ENCODE assay signal across 13 cellular contexts in the genomic region with DNA sequence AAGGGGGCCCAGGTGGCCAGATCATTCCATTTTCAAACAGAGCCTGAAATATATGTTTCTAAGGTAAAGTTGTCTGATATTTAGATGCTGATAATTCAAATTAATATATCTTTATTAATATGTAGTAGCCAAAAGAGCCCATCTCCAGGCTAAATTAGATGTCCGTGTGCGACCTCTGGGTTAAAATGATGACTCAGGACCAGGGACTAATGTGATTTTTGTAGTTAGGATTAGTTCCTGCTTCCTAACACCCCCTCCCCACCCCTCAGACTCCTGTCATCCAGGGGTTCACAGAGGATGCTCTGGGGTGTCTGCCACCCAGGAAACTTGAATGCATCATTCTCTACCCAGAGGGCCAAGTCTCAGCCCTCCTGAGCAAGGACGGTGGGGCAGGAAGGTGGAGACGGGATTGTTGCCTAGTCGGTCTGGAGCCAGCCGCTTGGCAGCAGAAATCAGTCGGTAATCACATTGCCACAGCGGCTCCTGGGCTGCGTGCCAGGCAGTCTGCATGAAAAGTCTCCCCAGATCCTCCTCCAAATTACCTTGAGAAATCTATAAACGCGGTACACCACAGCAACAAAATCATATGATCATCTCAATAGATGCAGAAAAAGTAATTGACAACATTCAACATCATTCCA. TPM values are rescaled to one million over a fixed set of nuclear protein-coding genes. Genes with fewer than 3 reads are reported as not detected.
DNase-seq lines count a peak whose midpoint lies in the region; ATAC-seq and TF ChIP-seq lines count a peak whose summit lies in the region.
"Had no signal": no experiment of that assay in that cellular context is flagged by ENCODE, and none has a peak within 500 bp of the region (broad histone marks: within the 10 kb centered on the region; RNA-seq: fewer than 3 reads in every experiment).

No MANE protein-coding gene starts in this region.

- DNase-seq in ACHN: peak; percentile 17
- DNase-seq in NCI-H1105 treated with DMSO at 0.1 percent for 48 hours (lab: John Stamatoyannopoulos, UW): peak; percentile 68
- DNase-seq in adrenal gland: peak; percentile 85 to 95 (median 91)
- peak; percentile 24 for DNase-seq in inferior parietal cortex (ENCODE audit: extremely low spot score)
- DNase-seq in WTC11 (ENCODE audit: low spot score): no peak
- no peak for DNase-seq in effector CD8-positive, alpha-beta T cell (lab: John Stamatoyannopoulos, UW)
- DNase-seq in activated naive CD4-positive, alpha-beta T cell treated with anti-CD3 and anti-CD28 coated beads, Interleukin-2, amount 50 U/mL, for 72 hours (ENCODE audit: low spot score in 2 of 2): no peak
- DNase-seq in stimulated activated CD4-positive, alpha-beta T cell treated with anti-CD3 and anti-CD28 coated beads, Interleukin-12 subunit alpha, Interleukin-12 subunit beta, amount 100 ng/mL, for 4 hours: no peak
- DNase-seq: activated T-cell treated with anti-CD3 and anti-CD28 coated beads, Interleukin-2, amount 50 U/mL, for 4 hours; HFFc6; IMR-90 had no signal

- in situ Hi-C loops in ACHN (cut with HindIII; ENCODE audit: low pct_ligation_motif_present, low pct_unique_long_range_greater_than_20kb, low sequenced_read_pairs): no loop called here

- H3K4me1 Mint-ChIP-seq in WTC11: no peaks in the 10 kb centered on the region

- POLR2A ChIA-PET in WTC11 (lab: Charles Lee): no interaction called here

- H3K4me3 Mint-ChIP-seq in WTC11: no peak overlapping the region
- H3K4me3 Mint-ChIP-seq: activated T-cell treated with anti-CD3 and anti-CD28 coated beads, Interleukin-2, amount 50 U/mL, for 4 hours; HFFc6 had no signal

- no peaks in the 10 kb centered on the region for H3K9me3 Mint-ChIP-seq in WTC11
- H3K9me3 Mint-ChIP-seq in activated naive CD4-positive, alpha-beta T cell treated with anti-CD3 and anti-CD28 coated beads, Interleukin-2, amount 50 U/mL, for 72 hours: no peaks in the 10 kb centered on the region
- H3K9me3 Mint-ChIP-seq: activated T-cell treated with anti-CD3 and anti-CD28 coated beads, Interleukin-2, amount 50 U/mL, for 4 hours; HFFc6 had no signal

- 19 to 45% (median 28%) methylated on average over 9 to 11 of the region's 11 CpGs for WGBS in adrenal gland, 4 donors

- TF ChIP-seq POLR2A in adrenal gland (IDR thresholded peaks at IDR 0.05): no peak

- H3K36me3 Mint-ChIP-seq in WTC11: no peaks in the 10 kb centered on the region
- H3K36me3 Mint-ChIP-seq in activated naive CD4-positive, alpha-beta T cell treated with anti-CD3 and anti-CD28 coated beads, Interleukin-2, amount 50 U/mL, for 72 hours: no peaks in the 10 kb centered on the region

- peak in 1 of 6 experiments; percentile 4 for TF ChIP-seq CTCF in adrenal gland (IDR thresholded peaks at IDR 0.05)
- TF ChIP-seq CTCF in WTC11 (IDR thresholded peaks at IDR 0.05): no peak

- no peak overlapping the region for H3K4me3 ChIP-seq in adrenal gland
- H3K4me3 ChIP-seq: BLaER1 had no signal

- H3K27me3 ChIP-seq in adrenal gland: no peaks in the 10 kb centered on the region
- H3K27me3 ChIP-seq: BLaER1 had no signal

- CTCF ChIA-PET in WTC11 (lab: Charles Lee): no interaction called here

- intact Hi-C loops in adrenal gland (cut with DNase I): loop anchor here in 1 of 2 donors (5.0 kb wide), 1 partner anchor 51 kb away; no protein-coding TSS in a partner anchor

- no peaks in the 10 kb centered on the region for H3K9me3 ChIP-seq in adrenal gland (replicated peaks in 1 of 3)
- H3K9me3 ChIP-seq: BLaER1 had no signal

- H3K27ac ChIP-seq in adrenal gland: peak overlapping the region in 2 of 5 donors; percentile 5 to 30
- H3K27ac ChIP-seq: BLaER1 had no signal

- H3K27ac Mint-ChIP-seq in WTC11: no peak overlapping the region
- H3K27ac Mint-ChIP-seq in activated naive CD4-positive, alpha-beta T cell treated with anti-CD3 and anti-CD28 coated beads, Interleukin-2, amount 50 U/mL, for 72 hours: no peak overlapping the region
- H3K27ac Mint-ChIP-seq: HFFc6 had no signal

- ATAC-seq in WTC11: no peak
- no peak for ATAC-seq in activated naive CD4-positive, alpha-beta T cell treated with anti-CD3 and anti-CD28 coated beads, Interleukin-2, amount 50 U/mL, for 72 hours
- ATAC-seq: activated T-cell treated with anti-CD3 and anti-CD28 coated beads, Interleukin-2, amount 50 U/mL, for 4 hours had no signal

- H3K27me3 Mint-ChIP-seq in WTC11 (ENCODE audit: low read depth): no peaks in the 10 kb centered on the region

- H3K4me1 ChIP-seq in adrenal gland (replicated peaks in 1 of 2): peaks cover 3 to 10% of the 10 kb centered on the region in 2 donors
- H3K4me1 ChIP-seq: BLaER1 had no signal

- H3K36me3 ChIP-seq in adrenal gland (replicated peaks in 1 of 2): no peaks in the 10 kb centered on the region
- H3K36me3 ChIP-seq: BLaER1 had no signal

TF ChIP-seq in WTC11, 78 proteins besides CTCF, POLR2A, EP300 and RAD21 (continues in another document):
- TF ChIP-seq NFYB (CRISPR knock-in tag; conservative IDR thresholded peaks at IDR 0.05; ENCODE audit: low read depth): no peak
- TF ChIP-seq, protein P1, sequence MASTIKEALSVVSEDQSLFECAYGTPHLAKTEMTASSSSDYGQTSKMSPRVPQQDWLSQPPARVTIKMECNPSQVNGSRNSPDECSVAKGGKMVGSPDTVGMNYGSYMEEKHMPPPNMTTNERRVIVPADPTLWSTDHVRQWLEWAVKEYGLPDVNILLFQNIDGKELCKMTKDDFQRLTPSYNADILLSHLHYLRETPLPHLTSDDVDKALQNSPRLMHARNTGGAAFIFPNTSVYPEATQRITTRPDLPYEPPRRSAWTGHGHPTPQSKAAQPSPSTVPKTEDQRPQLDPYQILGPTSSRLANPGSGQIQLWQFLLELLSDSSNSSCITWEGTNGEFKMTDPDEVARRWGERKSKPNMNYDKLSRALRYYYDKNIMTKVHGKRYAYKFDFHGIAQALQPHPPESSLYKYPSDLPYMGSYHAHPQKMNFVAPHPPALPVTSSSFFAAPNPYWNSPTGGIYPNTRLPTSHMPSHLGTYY (CRISPR knock-in tag; IDR thresholded peaks at IDR 0.05): no peak
- TF ChIP-seq, protein P2, sequence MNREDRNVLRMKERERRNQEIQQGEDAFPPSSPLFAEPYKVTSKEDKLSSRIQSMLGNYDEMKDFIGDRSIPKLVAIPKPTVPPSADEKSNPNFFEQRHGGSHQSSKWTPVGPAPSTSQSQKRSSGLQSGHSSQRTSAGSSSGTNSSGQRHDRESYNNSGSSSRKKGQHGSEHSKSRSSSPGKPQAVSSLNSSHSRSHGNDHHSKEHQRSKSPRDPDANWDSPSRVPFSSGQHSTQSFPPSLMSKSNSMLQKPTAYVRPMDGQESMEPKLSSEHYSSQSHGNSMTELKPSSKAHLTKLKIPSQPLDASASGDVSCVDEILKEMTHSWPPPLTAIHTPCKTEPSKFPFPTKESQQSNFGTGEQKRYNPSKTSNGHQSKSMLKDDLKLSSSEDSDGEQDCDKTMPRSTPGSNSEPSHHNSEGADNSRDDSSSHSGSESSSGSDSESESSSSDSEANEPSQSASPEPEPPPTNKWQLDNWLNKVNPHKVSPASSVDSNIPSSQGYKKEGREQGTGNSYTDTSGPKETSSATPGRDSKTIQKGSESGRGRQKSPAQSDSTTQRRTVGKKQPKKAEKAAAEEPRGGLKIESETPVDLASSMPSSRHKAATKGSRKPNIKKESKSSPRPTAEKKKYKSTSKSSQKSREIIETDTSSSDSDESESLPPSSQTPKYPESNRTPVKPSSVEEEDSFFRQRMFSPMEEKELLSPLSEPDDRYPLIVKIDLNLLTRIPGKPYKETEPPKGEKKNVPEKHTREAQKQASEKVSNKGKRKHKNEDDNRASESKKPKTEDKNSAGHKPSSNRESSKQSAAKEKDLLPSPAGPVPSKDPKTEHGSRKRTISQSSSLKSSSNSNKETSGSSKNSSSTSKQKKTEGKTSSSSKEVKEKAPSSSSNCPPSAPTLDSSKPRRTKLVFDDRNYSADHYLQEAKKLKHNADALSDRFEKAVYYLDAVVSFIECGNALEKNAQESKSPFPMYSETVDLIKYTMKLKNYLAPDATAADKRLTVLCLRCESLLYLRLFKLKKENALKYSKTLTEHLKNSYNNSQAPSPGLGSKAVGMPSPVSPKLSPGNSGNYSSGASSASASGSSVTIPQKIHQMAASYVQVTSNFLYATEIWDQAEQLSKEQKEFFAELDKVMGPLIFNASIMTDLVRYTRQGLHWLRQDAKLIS (CRISPR knock-in tag; IDR thresholded peaks at IDR 0.05; ENCODE audit: borderline replicate concordance): no peak
- TF ChIP-seq, protein P3, sequence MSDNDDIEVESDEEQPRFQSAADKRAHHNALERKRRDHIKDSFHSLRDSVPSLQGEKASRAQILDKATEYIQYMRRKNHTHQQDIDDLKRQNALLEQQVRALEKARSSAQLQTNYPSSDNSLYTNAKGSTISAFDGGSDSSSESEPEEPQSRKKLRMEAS (CRISPR knock-in tag; IDR thresholded peaks at IDR 0.05): no peak
- no peak for TF ChIP-seq SMAD3 (CRISPR knock-in tag; IDR thresholded peaks at IDR 0.05; ENCODE audit: borderline replicate concordance)
- TF ChIP-seq, protein P4, sequence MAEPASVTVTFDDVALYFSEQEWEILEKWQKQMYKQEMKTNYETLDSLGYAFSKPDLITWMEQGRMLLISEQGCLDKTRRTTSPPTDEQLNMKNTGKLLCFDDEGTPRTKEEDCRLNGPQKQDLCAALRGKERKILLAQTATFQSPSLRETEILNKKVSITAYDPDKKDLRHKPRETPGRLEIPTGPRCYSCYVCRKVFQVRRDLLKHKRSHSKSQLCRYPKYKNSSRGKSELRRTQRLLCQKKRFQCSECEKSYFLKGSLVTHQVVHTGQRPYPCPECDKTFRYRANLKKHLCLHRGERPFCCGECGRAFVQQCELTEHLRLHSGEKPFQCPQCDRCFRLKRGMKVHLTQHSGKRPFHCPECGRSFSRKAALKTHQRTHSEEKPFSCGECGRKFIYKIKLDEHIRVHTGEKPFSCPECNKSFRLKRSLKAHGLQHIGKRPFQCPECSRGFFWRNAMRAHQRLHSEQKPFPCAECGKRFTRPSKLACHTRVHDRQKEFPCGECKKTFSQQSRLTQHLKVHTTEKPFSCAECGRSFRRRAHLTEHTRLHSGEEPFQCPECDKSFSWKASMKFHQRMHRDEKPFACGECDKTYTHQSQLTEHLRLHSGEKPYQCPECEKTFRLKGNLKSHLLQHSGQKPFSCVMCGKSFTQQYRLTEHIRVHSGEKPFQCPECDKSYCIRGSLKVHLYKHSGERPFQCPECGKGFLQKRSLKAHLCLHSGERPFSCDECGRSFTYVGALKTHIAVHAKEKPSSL (CRISPR knock-in tag; conservative IDR thresholded peaks at IDR 0.05): no peak
- TF ChIP-seq ZNF317 (CRISPR knock-in tag; IDR thresholded peaks at IDR 0.05; ENCODE audit: borderline replicate concordance, low read depth): no peak
- no peak for TF ChIP-seq ZNF423 (CRISPR knock-in tag; IDR thresholded peaks at IDR 0.05)

RNA-seq across cellular contexts. Expression of a gene that starts 29.8 kb away (rescaled TPM):
- total RNA-seq in adrenal gland: 1 to 10 TPM in 2 of 8 donors, under 1 TPM in 1, not detected in 5; 0.84 to 2.1 (median 1.5) TPM
- 1 to 10 TPM in 1 of 3 donors, under 1 TPM in 2; 0.67 to 1.9 (median 0.99) TPM for polyA plus RNA-seq in adrenal gland
- total RNA-seq in WTC11 (2021): not detected in 3 replicates
- under 1 TPM in 1 of 2 donors, not detected in 1; 0.51 TPM for total RNA-seq in activated naive CD4-positive, alpha-beta T cell treated with anti-CD3 and anti-CD28 coated beads, Interleukin-2, amount 50 U/mL, for 72 hours
- total RNA-seq: activated T-cell treated with anti-CD3 and anti-CD28 coated beads, Interleukin-2, amount 50 U/mL, for 4 hours; IMR-90; SK-MEL-5 had no signal
- polyA plus RNA-seq: IMR-90 had no signal

RNA-seq across cellular contexts. Expression of a gene that starts 59.3 kb away (rescaled TPM):
- total RNA-seq in adrenal gland (10 to 100 TPM in 6 of 8 donors, 1 to 10 TPM in 2; 5.6 to 17.9 (median 10.6) TPM), WTC11 (2021) (4.6 to 5.5 TPM (median 5.3 TPM) in 3 replicates)
- polyA plus RNA-seq in adrenal gland: 1 to 10 TPM; 3.2 to 5.0 (median 3.3) TPM
- total RNA-seq in activated naive CD4-positive, alpha-beta T cell treated with anti-CD3 and anti-CD28 coated beads, Interleukin-2, amount 50 U/mL, for 72 hours: 1 to 10 TPM; 3.1 to 5.6 TPM

Comparison
In these comparisons a context has a peak if more than half of its experiments do, and no peak if none do; other contexts are left out.
1. DNase-seq: peak in ACHN (single experiment), NCI-H1105 treated with DMSO at 0.1 percent for 48 hours (single experiment), adrenal gland (7 of 7) and inferior parietal cortex (single experiment); none in WTC11 (single experiment), effector CD8-positive, alpha-beta T cell (single experiment), activated naive CD4-positive, alpha-beta T cell treated with anti-CD3 and anti-CD28 coated beads, Interleukin-2, amount 50 U/mL, for 72 hours (0 of 2) and stimulated activated CD4-positive, alpha-beta T cell treated with anti-CD3 and anti-CD28 coated beads, Interleukin-12 subunit alpha, Interleukin-12 subunit beta, amount 100 ng/mL, for 4 hours (single experiment).